Comparison of ENCODE assay signal across 1 cellular context in the genomic region with DNA sequence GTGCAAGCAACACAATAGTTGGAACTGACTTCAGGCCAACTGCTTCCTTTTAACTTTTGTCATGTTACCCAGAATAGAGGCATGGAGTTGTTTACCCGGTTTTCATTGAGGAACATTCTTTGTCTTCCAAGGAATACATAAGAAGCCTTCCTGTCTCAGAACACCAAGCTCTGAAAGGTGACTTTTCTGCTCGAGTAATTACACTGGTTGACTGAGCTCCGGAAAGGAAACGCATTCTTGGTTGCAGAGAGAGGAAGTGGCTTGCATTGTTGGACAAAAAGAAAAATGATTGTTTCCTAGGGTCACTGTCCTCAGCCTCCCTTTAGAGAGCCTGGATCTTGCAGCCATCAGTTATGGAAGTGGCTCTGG.
TF ChIP-seq lines count a peak whose summit lies in the region.

No MANE protein-coding gene starts in this region.

TF ChIP-seq in GM12878, 131 proteins besides CTCF, POLR2A, EP300 and RAD21 (continues in another document):
- TF ChIP-seq HDGF (IDR thresholded peaks at IDR 0.05) (no peak), BCL11A (IDR thresholded peaks at IDR 0.05; ENCODE audit: low read depth, low read length) (0 out of 2 replicates have a peak, but pooled peaks have one; percentile 32), MXI1 (IDR thresholded peaks at IDR 0.05; ENCODE audit: low read depth, low read length) (no peak), BRCA1 (IDR thresholded peaks at IDR 0.05; ENCODE audit: low read depth, low read length) (no peak), PAX8 (IDR thresholded peaks at IDR 0.05) (no peak), NFYA (IDR thresholded peaks at IDR 0.05; ENCODE audit: borderline replicate concordance, low read depth, low read length) (no peak), NFIC (IDR thresholded peaks at IDR 0.05; ENCODE audit: low read depth, low read length) (peak; percentile 64), ETV6 (conservative IDR thresholded peaks at IDR 0.05 in 1 of 2, IDR thresholded peaks at IDR 0.05 in 1 of 2; ENCODE audit: borderline replicate concordance in 1 of 2, low read depth in 1 of 2) (peak in 1 of 2 experiments; percentile 83; a peak in 1 of 4 replicates), MEF2A (IDR thresholded peaks at IDR 0.05; ENCODE audit: insufficient read depth, low read depth, low read length) (0 out of 2 replicates have a peak, but pooled peaks have one; percentile 21), CBX3 (IDR thresholded peaks at IDR 0.05; ENCODE audit: borderline replicate concordance, low read depth) (no peak), ZSCAN29 (IDR thresholded peaks at IDR 0.05) (no peak), IKZF1 (conservative IDR thresholded peaks at IDR 0.05) (peak; percentile 71), SPI1 (IDR thresholded peaks at IDR 0.05; ENCODE audit: borderline replicate concordance, insufficient read depth, low read depth, low read length) (peak; percentile 95), KAT2A (conservative IDR thresholded peaks at IDR 0.05; ENCODE audit: control insufficient read depth, low read depth, low read length) (no peak), MYB (IDR thresholded peaks at IDR 0.05; ENCODE audit: borderline replicate concordance, low read depth, low read length) (no peak), WRNIP1 (IDR thresholded peaks at IDR 0.05; ENCODE audit: borderline replicate concordance, low read depth, low read length) (no peak), BHLHE40 (IDR thresholded peaks at IDR 0.05; ENCODE audit: borderline replicate concordance in 1 of 2, low read depth in 2 of 2, low read length in 1 of 2) (peak in 1 of 2 experiments; percentile 27; a peak in 1 of 4 replicates), FOXM1 (IDR thresholded peaks at IDR 0.05; ENCODE audit: low read depth, low read length) (no peak), SREBF2 (IDR thresholded peaks at IDR 0.05; ENCODE audit: low read length) (no peak), CREB1 (IDR thresholded peaks at IDR 0.05; ENCODE audit: low read depth) (no peak), ZNF274 (IDR thresholded peaks at IDR 0.05; ENCODE audit: insufficient read depth, insufficient read length) (no peak), POLR2AphosphoS2 (IDR thresholded peaks at IDR 0.05; ENCODE audit: low read depth, low read length) (no peak), YBX1 (IDR thresholded peaks at IDR 0.05) (no peak), FOXK2 (IDR thresholded peaks at IDR 0.05) (no peak), PAX5 (IDR thresholded peaks at IDR 0.05; ENCODE audit: borderline replicate concordance, low read depth, low read length) (peak; percentile 71; the same call in 1 of the 2 replicates)
- TF ChIP-seq, protein P1, sequence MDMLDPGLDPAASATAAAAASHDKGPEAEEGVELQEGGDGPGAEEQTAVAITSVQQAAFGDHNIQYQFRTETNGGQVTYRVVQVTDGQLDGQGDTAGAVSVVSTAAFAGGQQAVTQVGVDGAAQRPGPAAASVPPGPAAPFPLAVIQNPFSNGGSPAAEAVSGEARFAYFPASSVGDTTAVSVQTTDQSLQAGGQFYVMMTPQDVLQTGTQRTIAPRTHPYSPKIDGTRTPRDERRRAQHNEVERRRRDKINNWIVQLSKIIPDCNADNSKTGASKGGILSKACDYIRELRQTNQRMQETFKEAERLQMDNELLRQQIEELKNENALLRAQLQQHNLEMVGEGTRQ (IDR thresholded peaks at IDR 0.05; ENCODE audit: borderline replicate concordance, low read depth, low read length), result no peak
- TF ChIP-seq, protein P2, sequence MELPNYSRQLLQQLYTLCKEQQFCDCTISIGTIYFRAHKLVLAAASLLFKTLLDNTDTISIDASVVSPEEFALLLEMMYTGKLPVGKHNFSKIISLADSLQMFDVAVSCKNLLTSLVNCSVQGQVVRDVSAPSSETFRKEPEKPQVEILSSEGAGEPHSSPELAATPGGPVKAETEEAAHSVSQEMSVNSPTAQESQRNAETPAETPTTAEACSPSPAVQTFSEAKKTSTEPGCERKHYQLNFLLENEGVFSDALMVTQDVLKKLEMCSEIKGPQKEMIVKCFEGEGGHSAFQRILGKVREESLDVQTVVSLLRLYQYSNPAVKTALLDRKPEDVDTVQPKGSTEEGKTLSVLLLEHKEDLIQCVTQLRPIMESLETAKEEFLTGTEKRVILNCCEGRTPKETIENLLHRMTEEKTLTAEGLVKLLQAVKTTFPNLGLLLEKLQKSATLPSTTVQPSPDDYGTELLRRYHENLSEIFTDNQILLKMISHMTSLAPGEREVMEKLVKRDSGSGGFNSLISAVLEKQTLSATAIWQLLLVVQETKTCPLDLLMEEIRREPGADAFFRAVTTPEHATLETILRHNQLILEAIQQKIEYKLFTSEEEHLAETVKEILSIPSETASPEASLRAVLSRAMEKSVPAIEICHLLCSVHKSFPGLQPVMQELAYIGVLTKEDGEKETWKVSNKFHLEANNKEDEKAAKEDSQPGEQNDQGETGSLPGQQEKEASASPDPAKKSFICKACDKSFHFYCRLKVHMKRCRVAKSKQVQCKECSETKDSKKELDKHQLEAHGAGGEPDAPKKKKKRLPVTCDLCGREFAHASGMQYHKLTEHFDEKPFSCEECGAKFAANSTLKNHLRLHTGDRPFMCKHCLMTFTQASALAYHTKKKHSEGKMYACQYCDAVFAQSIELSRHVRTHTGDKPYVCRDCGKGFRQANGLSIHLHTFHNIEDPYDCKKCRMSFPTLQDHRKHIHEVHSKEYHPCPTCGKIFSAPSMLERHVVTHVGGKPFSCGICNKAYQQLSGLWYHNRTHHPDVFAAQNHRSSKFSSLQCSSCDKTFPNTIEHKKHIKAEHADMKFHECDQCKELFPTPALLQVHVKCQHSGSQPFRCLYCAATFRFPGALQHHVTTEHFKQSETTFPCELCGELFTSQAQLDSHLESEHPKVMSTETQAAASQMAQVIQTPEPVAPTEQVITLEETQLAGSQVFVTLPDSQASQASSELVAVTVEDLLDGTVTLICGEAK (IDR thresholded peaks at IDR 0.05; ENCODE audit: borderline replicate concordance), result no peak
- TF ChIP-seq, protein P3, sequence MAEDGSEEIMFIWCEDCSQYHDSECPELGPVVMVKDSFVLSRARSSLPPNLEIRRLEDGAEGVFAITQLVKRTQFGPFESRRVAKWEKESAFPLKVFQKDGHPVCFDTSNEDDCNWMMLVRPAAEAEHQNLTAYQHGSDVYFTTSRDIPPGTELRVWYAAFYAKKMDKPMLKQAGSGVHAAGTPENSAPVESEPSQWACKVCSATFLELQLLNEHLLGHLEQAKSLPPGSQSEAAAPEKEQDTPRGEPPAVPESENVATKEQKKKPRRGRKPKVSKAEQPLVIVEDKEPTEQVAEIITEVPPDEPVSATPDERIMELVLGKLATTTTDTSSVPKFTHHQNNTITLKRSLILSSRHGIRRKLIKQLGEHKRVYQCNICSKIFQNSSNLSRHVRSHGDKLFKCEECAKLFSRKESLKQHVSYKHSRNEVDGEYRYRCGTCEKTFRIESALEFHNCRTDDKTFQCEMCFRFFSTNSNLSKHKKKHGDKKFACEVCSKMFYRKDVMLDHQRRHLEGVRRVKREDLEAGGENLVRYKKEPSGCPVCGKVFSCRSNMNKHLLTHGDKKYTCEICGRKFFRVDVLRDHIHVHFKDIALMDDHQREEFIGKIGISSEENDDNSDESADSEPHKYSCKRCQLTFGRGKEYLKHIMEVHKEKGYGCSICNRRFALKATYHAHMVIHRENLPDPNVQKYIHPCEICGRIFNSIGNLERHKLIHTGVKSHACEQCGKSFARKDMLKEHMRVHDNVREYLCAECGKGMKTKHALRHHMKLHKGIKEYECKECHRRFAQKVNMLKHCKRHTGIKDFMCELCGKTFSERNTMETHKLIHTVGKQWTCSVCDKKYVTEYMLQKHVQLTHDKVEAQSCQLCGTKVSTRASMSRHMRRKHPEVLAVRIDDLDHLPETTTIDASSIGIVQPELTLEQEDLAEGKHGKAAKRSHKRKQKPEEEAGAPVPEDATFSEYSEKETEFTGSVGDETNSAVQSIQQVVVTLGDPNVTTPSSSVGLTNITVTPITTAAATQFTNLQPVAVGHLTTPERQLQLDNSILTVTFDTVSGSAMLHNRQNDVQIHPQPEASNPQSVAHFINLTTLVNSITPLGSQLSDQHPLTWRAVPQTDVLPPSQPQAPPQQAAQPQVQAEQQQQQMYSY (CRISPR knock-in tag; IDR thresholded peaks at IDR 0.05), result no peak
- TF ChIP-seq, protein P4, sequence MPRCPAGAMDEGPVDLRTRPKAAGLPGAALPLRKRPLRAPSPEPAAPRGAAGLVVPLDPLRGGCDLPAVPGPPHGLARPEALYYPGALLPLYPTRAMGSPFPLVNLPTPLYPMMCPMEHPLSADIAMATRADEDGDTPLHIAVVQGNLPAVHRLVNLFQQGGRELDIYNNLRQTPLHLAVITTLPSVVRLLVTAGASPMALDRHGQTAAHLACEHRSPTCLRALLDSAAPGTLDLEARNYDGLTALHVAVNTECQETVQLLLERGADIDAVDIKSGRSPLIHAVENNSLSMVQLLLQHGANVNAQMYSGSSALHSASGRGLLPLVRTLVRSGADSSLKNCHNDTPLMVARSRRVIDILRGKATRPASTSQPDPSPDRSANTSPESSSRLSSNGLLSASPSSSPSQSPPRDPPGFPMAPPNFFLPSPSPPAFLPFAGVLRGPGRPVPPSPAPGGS (IDR thresholded peaks at IDR 0.05; ENCODE audit: borderline replicate concordance, insufficient read depth, low read depth, low read length, poor library complexity, severe bottlenecking), result no peak
- TF ChIP-seq, protein P5, sequence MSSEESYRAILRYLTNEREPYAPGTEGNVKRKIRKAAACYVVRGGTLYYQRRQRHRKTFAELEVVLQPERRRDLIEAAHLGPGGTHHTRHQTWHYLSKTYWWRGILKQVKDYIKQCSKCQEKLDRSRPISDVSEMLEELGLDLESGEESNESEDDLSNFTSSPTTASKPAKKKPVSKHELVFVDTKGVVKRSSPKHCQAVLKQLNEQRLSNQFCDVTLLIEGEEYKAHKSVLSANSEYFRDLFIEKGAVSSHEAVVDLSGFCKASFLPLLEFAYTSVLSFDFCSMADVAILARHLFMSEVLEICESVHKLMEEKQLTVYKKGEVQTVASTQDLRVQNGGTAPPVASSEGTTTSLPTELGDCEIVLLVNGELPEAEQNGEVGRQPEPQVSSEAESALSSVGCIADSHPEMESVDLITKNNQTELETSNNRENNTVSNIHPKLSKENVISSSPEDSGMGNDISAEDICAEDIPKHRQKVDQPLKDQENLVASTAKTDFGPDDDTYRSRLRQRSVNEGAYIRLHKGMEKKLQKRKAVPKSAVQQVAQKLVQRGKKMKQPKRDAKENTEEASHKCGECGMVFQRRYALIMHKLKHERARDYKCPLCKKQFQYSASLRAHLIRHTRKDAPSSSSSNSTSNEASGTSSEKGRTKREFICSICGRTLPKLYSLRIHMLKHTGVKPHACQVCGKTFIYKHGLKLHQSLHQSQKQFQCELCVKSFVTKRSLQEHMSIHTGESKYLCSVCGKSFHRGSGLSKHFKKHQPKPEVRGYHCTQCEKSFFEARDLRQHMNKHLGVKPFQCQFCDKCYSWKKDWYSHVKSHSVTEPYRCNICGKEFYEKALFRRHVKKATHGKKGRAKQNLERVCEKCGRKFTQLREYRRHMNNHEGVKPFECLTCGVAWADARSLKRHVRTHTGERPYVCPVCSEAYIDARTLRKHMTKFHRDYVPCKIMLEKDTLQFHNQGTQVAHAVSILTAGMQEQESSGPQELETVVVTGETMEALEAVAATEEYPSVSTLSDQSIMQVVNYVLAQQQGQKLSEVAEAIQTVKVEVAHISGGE (CRISPR knock-in tag; IDR thresholded peaks at IDR 0.05), result no peak
- TF ChIP-seq, protein P6, sequence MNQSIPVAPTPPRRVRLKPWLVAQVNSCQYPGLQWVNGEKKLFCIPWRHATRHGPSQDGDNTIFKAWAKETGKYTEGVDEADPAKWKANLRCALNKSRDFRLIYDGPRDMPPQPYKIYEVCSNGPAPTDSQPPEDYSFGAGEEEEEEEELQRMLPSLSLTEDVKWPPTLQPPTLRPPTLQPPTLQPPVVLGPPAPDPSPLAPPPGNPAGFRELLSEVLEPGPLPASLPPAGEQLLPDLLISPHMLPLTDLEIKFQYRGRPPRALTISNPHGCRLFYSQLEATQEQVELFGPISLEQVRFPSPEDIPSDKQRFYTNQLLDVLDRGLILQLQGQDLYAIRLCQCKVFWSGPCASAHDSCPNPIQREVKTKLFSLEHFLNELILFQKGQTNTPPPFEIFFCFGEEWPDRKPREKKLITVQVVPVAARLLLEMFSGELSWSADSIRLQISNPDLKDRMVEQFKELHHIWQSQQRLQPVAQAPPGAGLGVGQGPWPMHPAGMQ (IDR thresholded peaks at IDR 0.05; ENCODE audit: borderline replicate concordance), result no peak
- TF ChIP-seq, protein P7, sequence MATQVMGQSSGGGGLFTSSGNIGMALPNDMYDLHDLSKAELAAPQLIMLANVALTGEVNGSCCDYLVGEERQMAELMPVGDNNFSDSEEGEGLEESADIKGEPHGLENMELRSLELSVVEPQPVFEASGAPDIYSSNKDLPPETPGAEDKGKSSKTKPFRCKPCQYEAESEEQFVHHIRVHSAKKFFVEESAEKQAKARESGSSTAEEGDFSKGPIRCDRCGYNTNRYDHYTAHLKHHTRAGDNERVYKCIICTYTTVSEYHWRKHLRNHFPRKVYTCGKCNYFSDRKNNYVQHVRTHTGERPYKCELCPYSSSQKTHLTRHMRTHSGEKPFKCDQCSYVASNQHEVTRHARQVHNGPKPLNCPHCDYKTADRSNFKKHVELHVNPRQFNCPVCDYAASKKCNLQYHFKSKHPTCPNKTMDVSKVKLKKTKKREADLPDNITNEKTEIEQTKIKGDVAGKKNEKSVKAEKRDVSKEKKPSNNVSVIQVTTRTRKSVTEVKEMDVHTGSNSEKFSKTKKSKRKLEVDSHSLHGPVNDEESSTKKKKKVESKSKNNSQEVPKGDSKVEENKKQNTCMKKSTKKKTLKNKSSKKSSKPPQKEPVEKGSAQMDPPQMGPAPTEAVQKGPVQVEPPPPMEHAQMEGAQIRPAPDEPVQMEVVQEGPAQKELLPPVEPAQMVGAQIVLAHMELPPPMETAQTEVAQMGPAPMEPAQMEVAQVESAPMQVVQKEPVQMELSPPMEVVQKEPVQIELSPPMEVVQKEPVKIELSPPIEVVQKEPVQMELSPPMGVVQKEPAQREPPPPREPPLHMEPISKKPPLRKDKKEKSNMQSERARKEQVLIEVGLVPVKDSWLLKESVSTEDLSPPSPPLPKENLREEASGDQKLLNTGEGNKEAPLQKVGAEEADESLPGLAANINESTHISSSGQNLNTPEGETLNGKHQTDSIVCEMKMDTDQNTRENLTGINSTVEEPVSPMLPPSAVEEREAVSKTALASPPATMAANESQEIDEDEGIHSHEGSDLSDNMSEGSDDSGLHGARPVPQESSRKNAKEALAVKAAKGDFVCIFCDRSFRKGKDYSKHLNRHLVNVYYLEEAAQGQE (IDR thresholded peaks at IDR 0.05; ENCODE audit: low read depth, low read length), result no peak
- TF ChIP-seq, protein P8, sequence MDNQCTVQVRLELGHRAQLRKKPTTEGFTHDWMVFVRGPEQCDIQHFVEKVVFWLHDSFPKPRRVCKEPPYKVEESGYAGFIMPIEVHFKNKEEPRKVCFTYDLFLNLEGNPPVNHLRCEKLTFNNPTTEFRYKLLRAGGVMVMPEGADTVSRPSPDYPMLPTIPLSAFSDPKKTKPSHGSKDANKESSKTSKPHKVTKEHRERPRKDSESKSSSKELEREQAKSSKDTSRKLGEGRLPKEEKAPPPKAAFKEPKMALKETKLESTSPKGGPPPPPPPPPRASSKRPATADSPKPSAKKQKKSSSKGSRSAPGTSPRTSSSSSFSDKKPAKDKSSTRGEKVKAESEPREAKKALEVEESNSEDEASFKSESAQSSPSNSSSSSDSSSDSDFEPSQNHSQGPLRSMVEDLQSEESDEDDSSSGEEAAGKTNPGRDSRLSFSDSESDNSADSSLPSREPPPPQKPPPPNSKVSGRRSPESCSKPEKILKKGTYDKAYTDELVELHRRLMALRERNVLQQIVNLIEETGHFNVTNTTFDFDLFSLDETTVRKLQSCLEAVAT (IDR thresholded peaks at IDR 0.05), result no peak
- TF ChIP-seq, protein P9, sequence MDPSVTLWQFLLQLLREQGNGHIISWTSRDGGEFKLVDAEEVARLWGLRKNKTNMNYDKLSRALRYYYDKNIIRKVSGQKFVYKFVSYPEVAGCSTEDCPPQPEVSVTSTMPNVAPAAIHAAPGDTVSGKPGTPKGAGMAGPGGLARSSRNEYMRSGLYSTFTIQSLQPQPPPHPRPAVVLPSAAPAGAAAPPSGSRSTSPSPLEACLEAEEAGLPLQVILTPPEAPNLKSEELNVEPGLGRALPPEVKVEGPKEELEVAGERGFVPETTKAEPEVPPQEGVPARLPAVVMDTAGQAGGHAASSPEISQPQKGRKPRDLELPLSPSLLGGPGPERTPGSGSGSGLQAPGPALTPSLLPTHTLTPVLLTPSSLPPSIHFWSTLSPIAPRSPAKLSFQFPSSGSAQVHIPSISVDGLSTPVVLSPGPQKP (IDR thresholded peaks at IDR 0.05; ENCODE audit: low read depth, low read length), result no peak
